ENCODE assay signal across 2 cellular contexts in genomic region chr20:40945189-40945588, GRCh38.
TF ChIP-seq lines count a peak whose summit lies in the region.

No MANE protein-coding gene starts in this region.

TF ChIP-seq in GM23338, 12 proteins besides CTCF, POLR2A, EP300 and RAD21 (continued from another document):
- TF ChIP-seq ZNF462 (CRISPR knock-in tag; IDR thresholded peaks at IDR 0.05) = no peak
- TF ChIP-seq ETS1 (IDR thresholded peaks at IDR 0.05) = no peak
- no peak for TF ChIP-seq REST (IDR thresholded peaks at IDR 0.05; ENCODE audit: unreplicated experiment)
- TF ChIP-seq STAT1 (IDR thresholded peaks at IDR 0.05; ENCODE audit: unreplicated experiment) = no peak
- TF ChIP-seq EZH2 (IDR thresholded peaks at IDR 0.05; ENCODE audit: low read depth, unreplicated experiment) = no peak
- no peak for TF ChIP-seq POLR2AphosphoS5 (IDR thresholded peaks at IDR 0.05; ENCODE audit: low read depth)
- no peak for TF ChIP-seq EZH2phosphoT487 (IDR thresholded peaks at IDR 0.05; ENCODE audit: unreplicated experiment)

TF ChIP-seq in H1, 55 proteins besides CTCF, POLR2A, EP300 and RAD21 (continued from another document):
- TF ChIP-seq CREB1 (IDR thresholded peaks at IDR 0.05) (no peak), PHF8 (conservative IDR thresholded peaks at IDR 0.05; ENCODE audit: low read depth, low read length) (no peak), GTF2F1 (IDR thresholded peaks at IDR 0.05; ENCODE audit: borderline replicate concordance, low read depth, low read length) (no peak), SAP30 (IDR thresholded peaks at IDR 0.05; ENCODE audit: insufficient read depth, insufficient replicate concordance, low read length) (no peak), SRF (IDR thresholded peaks at IDR 0.05; ENCODE audit: low read depth, low read length) (no peak), TEAD4 (IDR thresholded peaks at IDR 0.05; ENCODE audit: low read depth, low read length) (no peak)
